1 cellular context compared by ENCODE assay signal in the genomic region with DNA sequence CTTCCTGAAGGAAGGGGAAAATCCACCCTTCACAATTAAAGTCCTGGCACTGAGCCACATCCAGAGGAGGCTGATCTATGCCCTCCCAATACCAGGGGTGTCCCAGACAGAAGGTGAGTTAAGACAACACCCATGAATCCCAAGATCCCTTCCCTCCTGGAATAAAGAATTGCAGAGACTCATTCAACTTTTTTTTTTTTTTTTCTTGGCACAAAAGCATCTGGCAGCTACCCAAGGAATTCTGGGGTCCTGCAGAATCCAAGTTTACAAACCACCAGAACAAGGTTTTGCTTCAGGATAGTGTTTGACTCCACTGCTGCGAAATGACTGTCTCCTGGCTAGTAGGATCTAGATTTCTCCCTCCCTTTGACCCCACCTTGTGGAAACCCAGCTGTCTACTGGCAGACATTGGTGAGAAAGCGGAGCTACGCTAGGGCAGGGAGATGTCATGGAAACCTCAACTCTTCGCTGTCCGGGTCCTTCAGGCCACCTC.
TF ChIP-seq lines count a peak whose summit lies in the region.

No MANE protein-coding gene starts in this region.

TF ChIP-seq in A549, 52 proteins besides CTCF, POLR2A, EP300 and RAD21 (continued from another document):
- TF ChIP-seq NR3C1 (IDR thresholded peaks at IDR 0.05): no peak
- TF ChIP-seq, protein P1, sequence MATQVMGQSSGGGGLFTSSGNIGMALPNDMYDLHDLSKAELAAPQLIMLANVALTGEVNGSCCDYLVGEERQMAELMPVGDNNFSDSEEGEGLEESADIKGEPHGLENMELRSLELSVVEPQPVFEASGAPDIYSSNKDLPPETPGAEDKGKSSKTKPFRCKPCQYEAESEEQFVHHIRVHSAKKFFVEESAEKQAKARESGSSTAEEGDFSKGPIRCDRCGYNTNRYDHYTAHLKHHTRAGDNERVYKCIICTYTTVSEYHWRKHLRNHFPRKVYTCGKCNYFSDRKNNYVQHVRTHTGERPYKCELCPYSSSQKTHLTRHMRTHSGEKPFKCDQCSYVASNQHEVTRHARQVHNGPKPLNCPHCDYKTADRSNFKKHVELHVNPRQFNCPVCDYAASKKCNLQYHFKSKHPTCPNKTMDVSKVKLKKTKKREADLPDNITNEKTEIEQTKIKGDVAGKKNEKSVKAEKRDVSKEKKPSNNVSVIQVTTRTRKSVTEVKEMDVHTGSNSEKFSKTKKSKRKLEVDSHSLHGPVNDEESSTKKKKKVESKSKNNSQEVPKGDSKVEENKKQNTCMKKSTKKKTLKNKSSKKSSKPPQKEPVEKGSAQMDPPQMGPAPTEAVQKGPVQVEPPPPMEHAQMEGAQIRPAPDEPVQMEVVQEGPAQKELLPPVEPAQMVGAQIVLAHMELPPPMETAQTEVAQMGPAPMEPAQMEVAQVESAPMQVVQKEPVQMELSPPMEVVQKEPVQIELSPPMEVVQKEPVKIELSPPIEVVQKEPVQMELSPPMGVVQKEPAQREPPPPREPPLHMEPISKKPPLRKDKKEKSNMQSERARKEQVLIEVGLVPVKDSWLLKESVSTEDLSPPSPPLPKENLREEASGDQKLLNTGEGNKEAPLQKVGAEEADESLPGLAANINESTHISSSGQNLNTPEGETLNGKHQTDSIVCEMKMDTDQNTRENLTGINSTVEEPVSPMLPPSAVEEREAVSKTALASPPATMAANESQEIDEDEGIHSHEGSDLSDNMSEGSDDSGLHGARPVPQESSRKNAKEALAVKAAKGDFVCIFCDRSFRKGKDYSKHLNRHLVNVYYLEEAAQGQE (IDR thresholded peaks at IDR 0.05): no peak
- TF ChIP-seq TFCP2L1 (CRISPR knock-in tag; IDR thresholded peaks at IDR 0.05): no peak
- no peak for TF ChIP-seq HDAC2 (IDR thresholded peaks at IDR 0.05)
- TF ChIP-seq CHD2 (IDR thresholded peaks at IDR 0.05; ENCODE audit: low read length, partially characterized antibody): no peak
